7 cellular contexts compared by ENCODE assay signal in the genomic region with DNA sequence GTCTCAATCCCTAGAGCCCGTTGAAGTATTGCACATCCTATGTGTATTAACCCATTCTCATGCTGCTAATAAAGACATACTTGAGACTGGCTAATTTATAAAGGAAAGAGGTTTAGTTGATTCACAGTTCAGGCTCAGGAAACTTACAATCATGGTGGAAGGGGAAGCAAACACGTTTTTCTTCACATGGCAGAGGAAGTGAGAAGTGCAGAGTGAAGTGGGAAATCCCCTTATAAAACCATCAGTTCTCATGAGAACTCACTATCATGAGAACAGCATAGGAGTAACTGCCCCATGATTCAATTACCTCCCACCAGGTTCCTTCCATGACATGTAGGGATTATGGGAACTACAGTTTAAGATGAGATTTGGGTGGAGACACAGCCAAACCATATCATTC.
DNase-seq lines count a peak whose midpoint lies in the region; ATAC-seq, FAIRE-seq and TF ChIP-seq lines count a peak whose summit lies in the region.
"Not testable (repeated sequence)": the region's sequence is repeated elsewhere in the genome, so short reads cannot be mapped to it uniquely, and the experiment has no call there.

No MANE protein-coding gene starts in this region.

- FAIRE-seq in GM12892 (lab: Jason Lieb, UNC), result peak; percentile 5

- DNase-seq in GM12892 (ENCODE audit: insufficient read length); activated naive CD8-positive, alpha-beta T cell treated with anti-CD3 and anti-CD28 coated beads, Interleukin-2, amount 50 U/mL, for 24 hours; natural killer cell: not testable (repeated sequence)
- peak; percentile 0 to 26 for DNase-seq in NOMO-1 (lab: John Stamatoyannopoulos, UW; ENCODE audit: unreplicated experiment in 2 of 2)

- intact Hi-C loops in natural killer cell (cut with micrococcal nuclease), result not testable (repeated sequence)

- not testable (repeated sequence) for H3K27me3 Mint-ChIP-seq in activated naive CD8-positive, alpha-beta T cell treated with anti-CD3 and anti-CD28 coated beads, Interleukin-2, amount 50 U/mL, for 24 hours; natural killer cell (ENCODE audit: low read depth in 2 of 2)

- H3K4me1 Mint-ChIP-seq in activated naive CD8-positive, alpha-beta T cell treated with anti-CD3 and anti-CD28 coated beads, Interleukin-2, amount 50 U/mL, for 24 hours, result peaks cover 40% of the 10 kb centered on the region
- not testable (repeated sequence) for H3K4me1 Mint-ChIP-seq in natural killer cell

- H3K27ac Mint-ChIP-seq in activated naive CD8-positive, alpha-beta T cell treated with anti-CD3 and anti-CD28 coated beads, Interleukin-2, amount 50 U/mL, for 24 hours, result peak overlapping the region; percentile 30
- not testable (repeated sequence) for H3K27ac Mint-ChIP-seq in natural killer cell

- not testable (repeated sequence) for TF ChIP-seq CTCF in natural killer cell (IDR thresholded peaks at IDR 0.05)

- peaks cover 18% of the 10 kb centered on the region for H3K9me3 Mint-ChIP-seq in activated naive CD8-positive, alpha-beta T cell treated with anti-CD3 and anti-CD28 coated beads, Interleukin-2, amount 50 U/mL, for 24 hours
- H3K9me3 Mint-ChIP-seq in natural killer cell, result not testable (repeated sequence)

- not testable (repeated sequence) for H3K4me3 Mint-ChIP-seq in activated naive CD8-positive, alpha-beta T cell treated with anti-CD3 and anti-CD28 coated beads, Interleukin-2, amount 50 U/mL, for 24 hours; natural killer cell

- not testable (repeated sequence) for TF ChIP-seq POLR2A in GM12892 (IDR thresholded peaks at IDR 0.05; ENCODE audit: low read depth, low read length)

- ATAC-seq in GM19351 (IDR thresholded peaks at IDR 0.05; ENCODE audit: unreplicated experiment) (peak; percentile 44), HG02885 (IDR thresholded peaks at IDR 0.05; ENCODE audit: poor library complexity, unreplicated experiment) (peak; percentile 65), natural killer cell (peak in 2 of 3 donors; percentile 49 to 64)
- ATAC-seq in activated CD4-positive, CD25-positive, alpha-beta regulatory T cell treated with anti-CD3 and anti-CD28 coated beads, Interleukin-2, amount 50 U/mL, for 24 hours, result peak; percentile 52 to 62
- ATAC-seq in activated naive CD8-positive, alpha-beta T cell treated with anti-CD3 and anti-CD28 coated beads, Interleukin-2, amount 50 U/mL, for 24 hours, result peak; percentile 69

- not testable (repeated sequence) for H3K36me3 Mint-ChIP-seq in activated naive CD8-positive, alpha-beta T cell treated with anti-CD3 and anti-CD28 coated beads, Interleukin-2, amount 50 U/mL, for 24 hours (ENCODE audit: low read depth); natural killer cell
